In genomic region chr9:135805422-135806022, GRCh38 we compare ENCODE assay signal across 23 cellular contexts.
A peak's percentile ranks its signal among the peaks of the same experiment; 100 is the strongest.
DNase-seq lines count a peak whose midpoint lies in the region; ATAC-seq and TF ChIP-seq lines count a peak whose summit lies in the region.
"Had no signal": no experiment of that assay in that cellular context is flagged by ENCODE, and none has a peak within 500 bp of the region (broad histone marks: within the 10 kb centered on the region; RNA-seq: fewer than 3 reads in every experiment).

No MANE protein-coding gene starts in this region.

- no peaks in the 10 kb centered on the region for H3K27me3 Mint-ChIP-seq in chondrocyte (ENCODE audit: low read depth)
- H3K27me3 Mint-ChIP-seq in natural killer cell treated with Interleukin-12 subunit alpha and Interleukin-12 subunit beta and Interleukin-15 and Interleukin-18, amount 100 ng/mL, for 72 hours, result no peaks in the 10 kb centered on the region
- H3K27me3 Mint-ChIP-seq: activated naive CD8-positive, alpha-beta T cell treated with anti-CD3 and anti-CD28 coated beads for 36 hours; CD4-positive, alpha-beta T cell had no signal

- no peak overlapping the region for H3K4me3 Mint-ChIP-seq in chondrocyte (ENCODE audit: unreplicated experiment)
- H3K4me3 Mint-ChIP-seq in natural killer cell treated with Interleukin-12 subunit alpha and Interleukin-12 subunit beta and Interleukin-15 and Interleukin-18, amount 100 ng/mL, for 72 hours, result no peak overlapping the region
- H3K4me3 Mint-ChIP-seq: activated naive CD8-positive, alpha-beta T cell treated with anti-CD3 and anti-CD28 coated beads for 36 hours; CD4-positive, alpha-beta T cell; nephron had no signal

- peaks cover 30% of the 10 kb centered on the region for H3K4me1 Mint-ChIP-seq in chondrocyte (ENCODE audit: low read depth)
- H3K4me1 Mint-ChIP-seq in natural killer cell treated with Interleukin-12 subunit alpha and Interleukin-12 subunit beta and Interleukin-15 and Interleukin-18, amount 100 ng/mL, for 72 hours (ENCODE audit: low read depth in 2 of 2), result peaks cover 29 to 31% of the 10 kb centered on the region in 2 donors
- H3K4me1 Mint-ChIP-seq: nephron had no signal

- no peak overlapping the region for H3K4me3 ChIP-seq in SJCRH30
- H3K4me3 ChIP-seq: ascending aorta, HAP-1 had no signal

- no peak for ATAC-seq in activated naive CD4-positive, alpha-beta T cell treated with anti-CD3 and anti-CD28 coated beads, Interleukin-2, amount 50 U/mL, for 72 hours
- ATAC-seq in natural killer cell treated with Interleukin-12 subunit alpha and Interleukin-12 subunit beta and Interleukin-15 and Interleukin-18, amount 100 ng/mL, for 72 hours, result peak; percentile 39 to 43
- ATAC-seq in HG02798 (IDR thresholded peaks at IDR 0.05; ENCODE audit: poor library complexity, unreplicated experiment) (no peak), HG03460 (IDR thresholded peaks at IDR 0.05; ENCODE audit: unreplicated experiment) (no peak)
- ATAC-seq: sciatic nerve had no signal

- peak overlapping the region; percentile 17 to 73 for H3K27ac Mint-ChIP-seq in activated naive CD4-positive, alpha-beta T cell treated with anti-CD3 and anti-CD28 coated beads, Interleukin-2, amount 50 U/mL, for 72 hours
- peak overlapping the region; percentile 71 for H3K27ac Mint-ChIP-seq in chondrocyte (ENCODE audit: unreplicated experiment)
- H3K27ac Mint-ChIP-seq in natural killer cell treated with Interleukin-12 subunit alpha and Interleukin-12 subunit beta and Interleukin-15 and Interleukin-18, amount 100 ng/mL, for 72 hours, result no peak overlapping the region
- H3K27ac Mint-ChIP-seq: activated naive CD8-positive, alpha-beta T cell treated with anti-CD3 and anti-CD28 coated beads for 36 hours; CD4-positive, alpha-beta T cell; nephron had no signal

- no peaks in the 10 kb centered on the region for H3K9me3 ChIP-seq in SJCRH30 (replicated peaks)
- H3K9me3 ChIP-seq: ascending aorta, HAP-1 had no signal

- H3K27me3 ChIP-seq in SJCRH30, result no peaks in the 10 kb centered on the region
- H3K27me3 ChIP-seq: ascending aorta had no signal

- no peak overlapping the region for H3K27ac ChIP-seq in SJCRH30
- H3K27ac ChIP-seq: ascending aorta, KMS-11 had no signal

- H3K4me1 ChIP-seq in SJCRH30, result no peaks in the 10 kb centered on the region
- H3K4me1 ChIP-seq: HAP-1 had no signal

- no peaks in the 10 kb centered on the region for H3K9me3 Mint-ChIP-seq in activated naive CD4-positive, alpha-beta T cell treated with anti-CD3 and anti-CD28 coated beads, Interleukin-2, amount 50 U/mL, for 72 hours
- H3K9me3 Mint-ChIP-seq in chondrocyte (ENCODE audit: low read depth), result peaks cover 5% of the 10 kb centered on the region
- H3K9me3 Mint-ChIP-seq in natural killer cell treated with Interleukin-12 subunit alpha and Interleukin-12 subunit beta and Interleukin-15 and Interleukin-18, amount 100 ng/mL, for 72 hours, result no peaks in the 10 kb centered on the region
- H3K9me3 Mint-ChIP-seq: activated naive CD8-positive, alpha-beta T cell treated with anti-CD3 and anti-CD28 coated beads for 36 hours; CD4-positive, alpha-beta T cell; nephron had no signal

- peaks cover 12% of the 10 kb centered on the region; the same call in 1 of the 2 replicates for H3K36me3 ChIP-seq in SJCRH30

- no peak for TF ChIP-seq CTCF in chondrocyte (IDR thresholded peaks at IDR 0.05)

- no peak for DNase-seq in activated naive CD4-positive, alpha-beta T cell treated with anti-CD3 and anti-CD28 coated beads, Interleukin-2, amount 50 U/mL, for 72 hours (ENCODE audit: low spot score in 2 of 2)
- no peak for DNase-seq in activated naive CD4-positive, alpha-beta T cell (lab: John Stamatoyannopoulos, UW)
- peak; percentile 85 for DNase-seq in chondrocyte (ENCODE audit: low spot score)
- DNase-seq in natural killer cell treated with Interleukin-12 subunit alpha and Interleukin-12 subunit beta and Interleukin-15 and Interleukin-18, amount 100 ng/mL, for 72 hours (ENCODE audit: low spot score), result peak; percentile 56
- DNase-seq in SJCRH30, result no peak
- DNase-seq in mucosa of gallbladder (ENCODE audit: low spot score), result no peak
- DNase-seq: activated CD4-positive, alpha-beta T cell treated with anti-CD3 and anti-CD28 coated beads, Interleukin-2, amount 50 U/mL, for 48 hours; activated naive CD8-positive, alpha-beta T cell treated with anti-CD3 and anti-CD28 coated beads for 36 hours; CD4-positive, alpha-beta T cell; central memory CD4-positive, alpha-beta T cell; MM.1S; NCI-H1417 treated with DMSO at 0.1 percent for 48 hours; NCI-H2081; NCI-H226; stimulated activated CD4-positive, alpha-beta T cell treated with anti-CD3 and anti-CD28 coated beads, Interleukin-4, amount 100 ng/mL, for 4 hours; stimulated activated naive CD4-positive, alpha-beta T cell had no signal

- no peaks in the 10 kb centered on the region for H3K36me3 Mint-ChIP-seq in activated naive CD4-positive, alpha-beta T cell treated with anti-CD3 and anti-CD28 coated beads, Interleukin-2, amount 50 U/mL, for 72 hours
- H3K36me3 Mint-ChIP-seq in chondrocyte (ENCODE audit: low read depth), result peaks cover 10% of the 10 kb centered on the region
- H3K36me3 Mint-ChIP-seq in natural killer cell treated with Interleukin-12 subunit alpha and Interleukin-12 subunit beta and Interleukin-15 and Interleukin-18, amount 100 ng/mL, for 72 hours, result no peaks in the 10 kb centered on the region
- H3K36me3 Mint-ChIP-seq: activated naive CD8-positive, alpha-beta T cell treated with anti-CD3 and anti-CD28 coated beads for 36 hours had no signal

Comparison
In these comparisons a context has a peak if more than half of its experiments do, and no peak if none do; other contexts are left out.
1. ATAC-seq: peak in natural killer cell treated with Interleukin-12 subunit alpha and Interleukin-12 subunit beta and Interleukin-15 and Interleukin-18, amount 100 ng/mL, for 72 hours (2 of 2); none in activated naive CD4-positive, alpha-beta T cell treated with anti-CD3 and anti-CD28 coated beads, Interleukin-2, amount 50 U/mL, for 72 hours (0 of 2), HG02798 (single experiment) and HG03460 (single experiment).
2. DNase-seq: peak in chondrocyte (single experiment) and natural killer cell treated with Interleukin-12 subunit alpha and Interleukin-12 subunit beta and Interleukin-15 and Interleukin-18, amount 100 ng/mL, for 72 hours (single experiment); none in activated naive CD4-positive, alpha-beta T cell treated with anti-CD3 and anti-CD28 coated beads, Interleukin-2, amount 50 U/mL, for 72 hours (0 of 2), activated naive CD4-positive, alpha-beta T cell (0 of 4), SJCRH30 (0 of 2) and mucosa of gallbladder (single experiment).
3. H3K27ac Mint-ChIP-seq: peak in activated naive CD4-positive, alpha-beta T cell treated with anti-CD3 and anti-CD28 coated beads, Interleukin-2, amount 50 U/mL, for 72 hours (2 of 2) and chondrocyte (single experiment); none in natural killer cell treated with Interleukin-12 subunit alpha and Interleukin-12 subunit beta and Interleukin-15 and Interleukin-18, amount 100 ng/mL, for 72 hours (0 of 2).